ENCODE assay signal across 29 cellular contexts in the genomic region with DNA sequence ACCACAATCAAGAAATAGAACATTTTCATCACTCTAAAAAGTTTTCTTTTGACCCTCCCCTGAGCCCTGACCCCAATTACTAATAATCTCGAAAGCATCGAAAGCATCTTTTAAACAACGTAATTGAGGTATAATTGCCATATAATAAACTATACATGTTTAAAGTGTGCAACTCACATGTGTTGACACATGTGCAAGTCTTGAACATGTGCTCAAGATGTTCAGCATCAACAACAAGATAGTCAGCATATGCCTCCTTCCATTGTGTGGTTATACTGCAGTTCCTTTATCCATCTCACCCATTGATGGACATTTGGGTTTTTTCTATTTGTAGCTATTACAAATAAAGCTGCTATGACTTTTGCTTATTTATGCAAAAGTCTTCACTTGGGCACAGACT.
"Had no signal": no experiment of that assay in that cellular context is flagged by ENCODE, and none has a peak within 500 bp of the region (broad histone marks: within the 10 kb centered on the region; RNA-seq: fewer than 3 reads in every experiment).

No MANE protein-coding gene starts in this region.

- H3K27me3 ChIP-seq: adrenal gland, body of pancreas had no signal

- DNase-seq: activated CD4-positive, alpha-beta T cell treated with anti-CD3 and anti-CD28 coated beads for 1 hour; activated CD4-positive, alpha-beta T cell treated with anti-CD3 and anti-CD28 coated beads for 4 hours; activated CD4-positive, alpha-beta T cell treated with anti-CD3 and anti-CD28 coated beads, Interleukin-2, amount 50 U/mL, for 1 hour; activated CD4-positive, alpha-beta T cell treated with anti-CD3 and anti-CD28 coated beads, Interleukin-2, amount 50 U/mL, for 48 hours; activated CD8-positive, alpha-beta memory T cell treated with anti-CD3 and anti-CD28 coated beads for 24 hours; activated CD8-positive, alpha-beta T cell treated with anti-CD3 and anti-CD28 coated beads for 36 hours; activated effector memory CD4-positive, alpha-beta T cell treated with anti-CD3 and anti-CD28 coated beads, Interleukin-2, amount 50 U/mL, for 16 hours; activated naive CD4-positive, alpha-beta T cell treated with anti-CD3 and anti-CD28 coated beads for 36 hours; activated naive CD8-positive, alpha-beta T cell treated with anti-CD3 and anti-CD28 coated beads for 36 hours; activated naive CD8-positive, alpha-beta T cell treated with anti-CD3 and anti-CD28 coated beads, Interleukin-2, amount 50 U/mL, for 24 hours; activated T-cell treated with anti-CD3 and anti-CD28 coated beads, Interleukin-2, amount 50 U/mL, for 1 hour; activated T-cell treated with anti-CD3 and anti-CD28 coated beads, Interleukin-2, amount 50 U/mL, for 48 hours; adrenal gland; amygdala; aorta; body of pancreas; caudate nucleus; cortex of kidney; dermis blood vessel endothelial cell; effector CD4-positive, alpha-beta T cell; effector memory CD8-positive, alpha-beta T cell; esophagus squamous epithelium; foreskin melanocyte; heart right ventricle; T-helper 2 cell had no signal

- H3K9me3 ChIP-seq: adrenal gland, body of pancreas, esophagus squamous epithelium, gastroesophageal sphincter, heart right ventricle had no signal

- H3K36me3 ChIP-seq: adrenal gland, esophagus squamous epithelium, gastroesophageal sphincter, heart right ventricle had no signal

- ATAC-seq: activated CD8-positive, alpha-beta T cell treated with anti-CD3 and anti-CD28 coated beads for 36 hours; activated naive CD8-positive, alpha-beta T cell treated with anti-CD3 and anti-CD28 coated beads, Interleukin-2, amount 50 U/mL, for 24 hours; body of pancreas; effector memory CD8-positive, alpha-beta T cell; gastroesophageal sphincter; heart right ventricle; WTC11 had no signal

- FAIRE-seq: colon had no signal

- H3K27ac ChIP-seq: adrenal gland, epithelial cell of prostate, gastroesophageal sphincter, heart right ventricle had no signal

- H3K4me3 ChIP-seq: adrenal gland, body of pancreas, esophagus squamous epithelium, gastroesophageal sphincter, heart right ventricle had no signal
